Comparison of ENCODE assay signal across 32 cellular contexts in genomic region chr2:58667137-58667774, GRCh38.
"Had no signal": no experiment of that assay in that cellular context is flagged by ENCODE, and none has a peak within 500 bp of the region (broad histone marks: within the 10 kb centered on the region; RNA-seq: fewer than 3 reads in every experiment).

No MANE protein-coding gene starts in this region.

- H3K36me3 ChIP-seq: adrenal gland, cardiac muscle cell, colonic mucosa, esophagus muscularis mucosa, gastrocnemius medialis, heart left ventricle, ovary, thyroid gland, upper lobe of right lung had no signal

- H3K9me3 ChIP-seq: adrenal gland, body of pancreas, colonic mucosa, esophagus muscularis mucosa, gastrocnemius medialis, ovary, thyroid gland, upper lobe of right lung had no signal

- ATAC-seq: body of pancreas; effector memory CD8-positive, alpha-beta T cell; gastrocnemius medialis; heart left ventricle; naive thymus-derived CD4-positive, alpha-beta T cell; sciatic nerve; stimulated activated effector memory CD8-positive, alpha-beta T cell treated with anti-CD3 and anti-CD28 coated beads, Interleukin-12 subunit alpha, Interleukin-12 subunit beta, amount 100 ng/mL, for 72 hours; upper lobe of right lung had no signal

- DNase-seq: activated CD4-positive, alpha-beta memory T cell treated with anti-CD3 and anti-CD28 coated beads for 36 hours; activated CD4-positive, alpha-beta T cell treated with anti-CD3 and anti-CD28 coated beads, Interleukin-2, amount 10 ng/mL, durations not matched to agents 24 days and 14 days; activated CD4-positive, CD25-positive, alpha-beta regulatory T cell treated with anti-CD3 and anti-CD28 coated beads, Interleukin-2, amount 50 U/mL, for 72 hours; activated CD8-positive, alpha-beta memory T cell treated with anti-CD3 and anti-CD28 coated beads, Interleukin-2, amount 50 U/mL, for 4 hours; activated effector memory CD4-positive, alpha-beta T cell treated with anti-CD3 and anti-CD28 coated beads, Interleukin-2, amount 50 U/mL, for 16 hours; activated naive CD4-positive, alpha-beta T cell treated with anti-CD3 and anti-CD28 coated beads for 36 hours; activated naive CD8-positive, alpha-beta T cell treated with anti-CD3 and anti-CD28 coated beads for 36 hours; activated T-cell treated with anti-CD3 and anti-CD28 coated beads, Interleukin-2, amount 50 U/mL, for 1 hour; adrenal gland; aorta; body of pancreas; cerebellar nuclear complex; colonic mucosa; dorsolateral prefrontal cortex; effector memory CD8-positive, alpha-beta T cell; gastrocnemius medialis; heart left ventricle; hypothalamus; immature natural killer cell; kidney; midbrain; naive thymus-derived CD4-positive, alpha-beta T cell; ovary; stimulated activated CD4-positive, alpha-beta T cell treated with anti-CD3 and anti-CD28 coated beads, Interleukin-4, amount 100 ng/mL, for 24 hours; T-helper 1 cell; thyroid gland; upper lobe of right lung had no signal

- H3K4me1 ChIP-seq: adrenal gland, body of pancreas, colonic mucosa, esophagus muscularis mucosa, gastrocnemius medialis, heart left ventricle, thyroid gland, upper lobe of right lung had no signal

- H3K27ac ChIP-seq: adrenal gland, body of pancreas, cardiac muscle cell, colonic mucosa, dorsolateral prefrontal cortex, esophagus muscularis mucosa, gastrocnemius medialis, heart left ventricle, ovary, skin epidermis, thyroid gland, upper lobe of right lung had no signal

- H3K4me3 ChIP-seq: adrenal gland, body of pancreas, cardiac muscle cell, colonic mucosa, dorsolateral prefrontal cortex, esophagus muscularis mucosa, gastrocnemius medialis, heart left ventricle, ovary, skin epidermis, thyroid gland, upper lobe of right lung had no signal

- H3K27me3 ChIP-seq: adrenal gland, body of pancreas, cardiac muscle cell, colonic mucosa, dorsolateral prefrontal cortex, esophagus muscularis mucosa, gastrocnemius medialis, heart left ventricle, ovary, thyroid gland, upper lobe of right lung had no signal
